19 cellular contexts compared by ENCODE assay signal in genomic region chr6:41459738-41460137, GRCh38.
DNase-seq lines count a peak whose midpoint lies in the region; ATAC-seq, FAIRE-seq and TF ChIP-seq lines count a peak whose summit lies in the region.
"Had no signal": no experiment of that assay in that cellular context is flagged by ENCODE, and none has a peak within 500 bp of the region (broad histone marks: within the 10 kb centered on the region; RNA-seq: fewer than 3 reads in every experiment).

No MANE protein-coding gene starts in this region.

- CTCF ChIA-PET in HepG2 (lab: Yijun Ruan, JAX; ENCODE audit: low intra/inter-chr PET ratio, low total read pairs) = no interaction called here

- no peak overlapping the region for H3K27ac ChIP-seq in HepG2 (ENCODE audit: extremely low read length, insufficient read depth, low read length)
- H3K27ac ChIP-seq in right lobe of liver = no peak overlapping the region
- H3K27ac ChIP-seq in hepatocyte = peak overlapping the region; percentile 33
- H3K27ac ChIP-seq in psoas muscle = no peak overlapping the region
- H3K27ac ChIP-seq: BLaER1 had no signal

- H3K36me3 ChIP-seq in HepG2 (replicated peaks in 1 of 2; ENCODE audit: control insufficient read depth in 1 of 2, insufficient read depth in 2 of 2, low read length in 2 of 2) (no peaks in the 10 kb centered on the region), right lobe of liver (no peaks in the 10 kb centered on the region), hepatocyte (replicated peaks; ENCODE audit: insufficient read depth, low read depth) (no peaks in the 10 kb centered on the region), psoas muscle (ENCODE audit: insufficient read depth in 1 of 2, low read depth in 1 of 2) (no peaks in the 10 kb centered on the region)
- H3K36me3 ChIP-seq: BLaER1 had no signal

- H3K4me3 ChIP-seq in HepG2 (replicated peaks in 1 of 3; ENCODE audit: insufficient read depth in 1 of 3, low read depth in 2 of 3, low read length in 3 of 3) (no peak overlapping the region), right lobe of liver (no peak overlapping the region), hepatocyte (no peak overlapping the region), psoas muscle (no peak overlapping the region)
- H3K4me3 ChIP-seq: BLaER1, GM23338 had no signal

- DNase-seq in HepG2 (ENCODE audit: low spot score) (peak; percentile 49), right lobe of liver (no peak), hepatocyte (ENCODE audit: low spot score) (peak; percentile 5), progenitor cell of endocrine pancreas (ENCODE audit: low spot score, unreplicated experiment) (no peak), kidney tubule cell (ENCODE audit: low spot score) (no peak), psoas muscle (no peak), occipital lobe (lab: John Stamatoyannopoulos, UW) (no peak)
- DNase-seq: 8988T; Calu3; CD4-positive, alpha-beta memory T cell; DMS79 treated with DMSO at 0.1 percent for 48 hours; GF-D8; HCEC 1CT; HFFc6 had no signal

- no peaks in the 10 kb centered on the region for H3K36me3 Mint-ChIP-seq in progenitor cell of endocrine pancreas (ENCODE audit: insufficient read depth)
- H3K36me3 Mint-ChIP-seq: CD14-positive monocyte; CD4-positive, alpha-beta memory T cell had no signal

- TF ChIP-seq RAD21 in HepG2 (CRISPR knock-in tag; IDR thresholded peaks at IDR 0.05) = no peak

- TF ChIP-seq POLR2A in HepG2 (IDR thresholded peaks at IDR 0.05; ENCODE audit: insufficient read depth in 1 of 2, low read depth in 2 of 2, low read length in 2 of 2) (no peak), right lobe of liver (IDR thresholded peaks at IDR 0.05) (no peak)

- TF ChIP-seq EP300 in HepG2 (IDR thresholded peaks at IDR 0.05; ENCODE audit: low read depth in 2 of 2, low read length in 2 of 2) = no peak
- TF ChIP-seq EP300 in HepG2 (CRISPR knock-in tag; IDR thresholded peaks at IDR 0.05; ENCODE audit: borderline replicate concordance) = no peak

- H3K27me3 Mint-ChIP-seq in progenitor cell of endocrine pancreas = no peaks in the 10 kb centered on the region

- no peaks in the 10 kb centered on the region for H3K79me2 ChIP-seq in HepG2 (ENCODE audit: insufficient read depth, low read length)
- H3K79me2 ChIP-seq in hepatocyte = no peaks in the 10 kb centered on the region

- WGBS in HepG2 (ENCODE audit: low lambda C conversion rate) = 0% methylated on average over 2 of the region's 2 CpGs
- WGBS in right lobe of liver (ENCODE audit: insufficient coverage, low coverage, low lambda C conversion rate, missing lambda C conversion rate) = 75% methylated on average over 1 of the region's 2 CpGs
- 80% methylated on average over 2 of the region's 2 CpGs for WGBS in hepatocyte (ENCODE audit: low lambda C conversion rate, missing lambda C conversion rate)
- 95 to 97% (median 96%) methylated on average over 2 of the region's 2 CpGs for WGBS in psoas muscle, 3 donors

- H3K27me3 ChIP-seq in HepG2 (ENCODE audit: control insufficient read depth in 1 of 2, insufficient read depth in 2 of 2, low read length in 2 of 2) (peaks cover under 1 to 13% of the 10 kb centered on the region in 2 experiments; a peak in 4 of 5 replicates), right lobe of liver (no peaks in the 10 kb centered on the region), hepatocyte (no peaks in the 10 kb centered on the region), psoas muscle (ENCODE audit: insufficient read depth in 3 of 3, low read length in 2 of 3) (peaks cover 0 to under 1% (median 0%) of the 10 kb centered on the region in 3 donors)
- H3K27me3 ChIP-seq: BLaER1 had no signal

- no peak overlapping the region for H3K4me3 Mint-ChIP-seq in progenitor cell of endocrine pancreas (ENCODE audit: low read depth)
- H3K4me3 Mint-ChIP-seq: CD14-positive monocyte; CD4-positive, alpha-beta memory T cell; GM23338; HFFc6 had no signal

- ATAC-seq in HepG2 (no peak), right lobe of liver (no peak), psoas muscle (no peak)
- ATAC-seq: GM23338 had no signal

- POLR2A ChIA-PET in HepG2 (lab: Yijun Ruan, JAX) = interaction anchor here (1.4 kb wide), 1 partner anchor 79 kb away, joined by 3 read pairs; no protein-coding TSS in a partner anchor

- peak overlapping the region; percentile 80 for H3K27ac Mint-ChIP-seq in progenitor cell of endocrine pancreas
- H3K27ac Mint-ChIP-seq: CD4-positive, alpha-beta memory T cell; GM23338; HFFc6 had no signal

- H3K9me3 Mint-ChIP-seq in progenitor cell of endocrine pancreas (ENCODE audit: low read depth) = no peaks in the 10 kb centered on the region
- H3K9me3 Mint-ChIP-seq: CD4-positive, alpha-beta memory T cell; GM23338; HFFc6 had no signal

- intact Hi-C loops in HepG2 (cut with micrococcal nuclease; ENCODE audit: unreplicated experiment) = no loop called here
- intact Hi-C loops in right lobe of liver (cut with DNase I) = loop anchor here (5.0 to 10.0 kb wide), 2 partner anchors 133 to 225 kb away; no protein-coding TSS in a partner anchor
- intact Hi-C loops in psoas muscle (cut with DNase I) = loop anchor here (5.0 to 10.0 kb wide), 2 partner anchors 223 to 225 kb away; no protein-coding TSS in a partner anchor

- H3K4me2 ChIP-seq in HepG2 (ENCODE audit: low read depth, low read length) (peak overlapping the region; percentile 9; the same call in 1 of the 2 replicates), hepatocyte (peak overlapping the region; percentile 17)
- H3K4me2 ChIP-seq: BLaER1, GM23338 had no signal

- no peaks in the 10 kb centered on the region for H3K9me2 ChIP-seq in hepatocyte (replicated peaks; ENCODE audit: insufficient read depth)

- BruUV-seq in HepG2 (replicated peaks; lab: Mats Ljungman, UMichigan) = no TSS peak

- H3K9ac ChIP-seq in HepG2 (ENCODE audit: insufficient read depth, low read depth, low read length) = no peak overlapping the region
- H3K9ac ChIP-seq: BLaER1 had no signal

- TF ChIP-seq CTCF in HepG2 (CRISPR knock-in tag; IDR thresholded peaks at IDR 0.05) (0 out of 2 replicates have a peak, but pooled peaks have one; percentile 2), right lobe of liver (IDR thresholded peaks at IDR 0.05) (no peak), hepatocyte (IDR thresholded peaks at IDR 0.05; ENCODE audit: poor library complexity) (no peak), progenitor cell of endocrine pancreas (IDR thresholded peaks at IDR 0.05; ENCODE audit: unreplicated experiment) (no peak), psoas muscle (IDR thresholded peaks at IDR 0.05) (no peak)

- in situ Hi-C loops in HepG2 (cut with HindIII; ENCODE audit: extremely low pct_ligation_motif_present, low pct_unique_long_range_greater_than_20kb) = loop anchor here (5.0 kb wide), 2 partner anchors 133 to 223 kb away; no protein-coding TSS in a partner anchor

- H2AFZ ChIP-seq in HepG2 (ENCODE audit: low read length) (no peak overlapping the region), hepatocyte (no peak overlapping the region)
- H2AFZ ChIP-seq: GM23338 had no signal

- H3K4me1 Mint-ChIP-seq in progenitor cell of endocrine pancreas (ENCODE audit: low read depth) = peaks cover 49% of the 10 kb centered on the region

- no peak for FAIRE-seq in HepG2 (lab: Jason Lieb, UNC)
- FAIRE-seq: H54, HTR-8/SVneo had no signal

- H3K4me1 ChIP-seq in HepG2 (ENCODE audit: insufficient read depth, low read length) (peaks cover 93% of the 10 kb centered on the region), right lobe of liver (no peaks in the 10 kb centered on the region), hepatocyte (ENCODE audit: insufficient read depth) (peaks cover 22% of the 10 kb centered on the region), psoas muscle (peaks cover 3% of the 10 kb centered on the region)

- H4K20me1 ChIP-seq in HepG2 (ENCODE audit: insufficient read depth, low read length) (no peaks in the 10 kb centered on the region), hepatocyte (ENCODE audit: insufficient read depth, poor library complexity, severe bottlenecking) (no peaks in the 10 kb centered on the region)
- H4K20me1 ChIP-seq: BLaER1 had no signal

- no peaks in the 10 kb centered on the region for H3K9me3 ChIP-seq in HepG2 (ENCODE audit: low read length)
- H3K9me3 ChIP-seq in right lobe of liver = no peaks in the 10 kb centered on the region
- H3K9me3 ChIP-seq in hepatocyte (ENCODE audit: low read depth) = no peaks in the 10 kb centered on the region
- no peaks in the 10 kb centered on the region for H3K9me3 ChIP-seq in psoas muscle
- H3K9me3 ChIP-seq: BLaER1 had no signal

TF ChIP-seq in HepG2, 621 proteins besides CTCF, POLR2A, EP300 and RAD21 (continues in another document):
- TF ChIP-seq ZNF224 (CRISPR knock-in tag; IDR thresholded peaks at IDR 0.05) (no peak), LCORL (IDR thresholded peaks at IDR 0.05) (no peak), LCORL (CRISPR knock-in tag; IDR thresholded peaks at IDR 0.05) (peak; percentile 52; the same call in 1 of the 2 replicates), TAF15 (IDR thresholded peaks at IDR 0.05; ENCODE audit: low read depth, low read length, poor library complexity, severe bottlenecking) (no peak), ARNT2 (CRISPR knock-in tag; IDR thresholded peaks at IDR 0.05; ENCODE audit: low read depth) (no peak), NR2F6 (IDR thresholded peaks at IDR 0.05) (no peak), NR2F6 (CRISPR knock-in tag; IDR thresholded peaks at IDR 0.05) (0 out of 2 replicates have a peak, but pooled peaks have one; percentile 18), PAF1 (CRISPR knock-in tag; IDR thresholded peaks at IDR 0.05) (no peak), SIX1 (CRISPR knock-in tag; IDR thresholded peaks at IDR 0.05; ENCODE audit: borderline replicate concordance) (no peak), ZNF451 (CRISPR knock-in tag; IDR thresholded peaks at IDR 0.05) (0 out of 2 replicates have a peak, but pooled peaks have one; percentile 4), TEAD3 (CRISPR knock-in tag; optimal IDR thresholded peaks at IDR 0.05; ENCODE audit: borderline replicate concordance) (peak; percentile 39), ZMAT3 (CRISPR knock-in tag; conservative IDR thresholded peaks at IDR 0.05) (0 out of 2 replicates have a peak, but pooled peaks have one; percentile 30), SOX6 (IDR thresholded peaks at IDR 0.05) (no peak), SOX6 (CRISPR knock-in tag; IDR thresholded peaks at IDR 0.05) (0 out of 2 replicates have a peak, but pooled peaks have one; percentile 25), ZNF513 (CRISPR knock-in tag; conservative IDR thresholded peaks at IDR 0.05) (no peak), ZNF776 (CRISPR knock-in tag; IDR thresholded peaks at IDR 0.05) (no peak)

Comparison
In these comparisons a context has a peak if more than half of its experiments do, and no peak if none do; other contexts are left out.
1. DNase-seq: peak in HepG2 (single experiment) and hepatocyte (single experiment); none in right lobe of liver (0 of 3), progenitor cell of endocrine pancreas (single experiment), kidney tubule cell (single experiment), psoas muscle (0 of 2) and occipital lobe (single experiment).